ENCODE assay signal across 2 cellular contexts in the genomic region with DNA sequence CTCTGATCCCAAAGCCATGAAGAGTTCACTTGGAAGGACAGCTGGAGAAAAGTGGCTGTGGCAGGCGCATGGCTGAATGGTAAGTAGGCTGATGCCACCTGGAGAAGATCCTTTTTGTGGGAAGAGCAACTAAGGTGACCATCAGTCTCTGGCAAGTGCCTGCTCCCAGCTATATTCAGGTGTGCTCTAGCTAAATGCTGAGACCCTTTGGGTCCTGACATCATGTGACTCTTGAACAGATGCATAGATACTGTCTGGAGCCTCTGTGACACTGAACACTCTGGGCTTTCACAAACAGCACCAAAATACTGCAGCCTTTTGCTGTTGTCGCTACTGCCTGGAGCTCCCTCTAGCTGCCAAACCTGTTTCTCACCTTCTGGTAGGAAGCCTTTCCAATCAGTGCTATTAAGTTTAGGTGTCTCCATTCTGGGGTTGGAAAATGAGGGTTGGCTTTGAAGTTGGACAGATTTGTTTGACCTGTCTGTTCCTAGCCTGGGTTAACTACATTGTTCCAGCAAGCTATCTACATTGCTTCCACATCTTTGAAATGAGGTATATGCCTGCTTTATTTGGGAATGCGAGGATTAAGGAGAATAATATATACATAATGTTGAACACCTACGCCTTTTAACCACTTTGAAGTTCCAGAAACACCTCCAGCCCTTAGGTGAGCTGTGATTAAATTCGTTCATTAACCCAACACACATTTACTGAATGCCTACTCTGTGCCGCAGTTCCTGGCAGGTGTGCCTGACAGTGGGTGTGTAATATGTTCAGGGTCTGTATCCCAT.
TF ChIP-seq lines count a peak whose summit lies in the region.

No MANE protein-coding gene starts in this region.

TF ChIP-seq in Ishikawa, 13 proteins besides CTCF, POLR2A, EP300 and RAD21:
- TF ChIP-seq EGR1 (IDR thresholded peaks at IDR 0.05) = no peak
- TF ChIP-seq, protein P1, sequence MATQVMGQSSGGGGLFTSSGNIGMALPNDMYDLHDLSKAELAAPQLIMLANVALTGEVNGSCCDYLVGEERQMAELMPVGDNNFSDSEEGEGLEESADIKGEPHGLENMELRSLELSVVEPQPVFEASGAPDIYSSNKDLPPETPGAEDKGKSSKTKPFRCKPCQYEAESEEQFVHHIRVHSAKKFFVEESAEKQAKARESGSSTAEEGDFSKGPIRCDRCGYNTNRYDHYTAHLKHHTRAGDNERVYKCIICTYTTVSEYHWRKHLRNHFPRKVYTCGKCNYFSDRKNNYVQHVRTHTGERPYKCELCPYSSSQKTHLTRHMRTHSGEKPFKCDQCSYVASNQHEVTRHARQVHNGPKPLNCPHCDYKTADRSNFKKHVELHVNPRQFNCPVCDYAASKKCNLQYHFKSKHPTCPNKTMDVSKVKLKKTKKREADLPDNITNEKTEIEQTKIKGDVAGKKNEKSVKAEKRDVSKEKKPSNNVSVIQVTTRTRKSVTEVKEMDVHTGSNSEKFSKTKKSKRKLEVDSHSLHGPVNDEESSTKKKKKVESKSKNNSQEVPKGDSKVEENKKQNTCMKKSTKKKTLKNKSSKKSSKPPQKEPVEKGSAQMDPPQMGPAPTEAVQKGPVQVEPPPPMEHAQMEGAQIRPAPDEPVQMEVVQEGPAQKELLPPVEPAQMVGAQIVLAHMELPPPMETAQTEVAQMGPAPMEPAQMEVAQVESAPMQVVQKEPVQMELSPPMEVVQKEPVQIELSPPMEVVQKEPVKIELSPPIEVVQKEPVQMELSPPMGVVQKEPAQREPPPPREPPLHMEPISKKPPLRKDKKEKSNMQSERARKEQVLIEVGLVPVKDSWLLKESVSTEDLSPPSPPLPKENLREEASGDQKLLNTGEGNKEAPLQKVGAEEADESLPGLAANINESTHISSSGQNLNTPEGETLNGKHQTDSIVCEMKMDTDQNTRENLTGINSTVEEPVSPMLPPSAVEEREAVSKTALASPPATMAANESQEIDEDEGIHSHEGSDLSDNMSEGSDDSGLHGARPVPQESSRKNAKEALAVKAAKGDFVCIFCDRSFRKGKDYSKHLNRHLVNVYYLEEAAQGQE (IDR thresholded peaks at IDR 0.05; ENCODE audit: low read depth) = peak; percentile 17; the same call in 1 of the 2 replicates

TF ChIP-seq in HepG2, 621 proteins besides CTCF, POLR2A, EP300 and RAD21 (continues in another document):
- TF ChIP-seq FOXA3 (CRISPR knock-in tag; IDR thresholded peaks at IDR 0.05) = 0 out of 2 replicates have a peak, but pooled peaks have one; percentile 14
- TF ChIP-seq, protein P2, sequence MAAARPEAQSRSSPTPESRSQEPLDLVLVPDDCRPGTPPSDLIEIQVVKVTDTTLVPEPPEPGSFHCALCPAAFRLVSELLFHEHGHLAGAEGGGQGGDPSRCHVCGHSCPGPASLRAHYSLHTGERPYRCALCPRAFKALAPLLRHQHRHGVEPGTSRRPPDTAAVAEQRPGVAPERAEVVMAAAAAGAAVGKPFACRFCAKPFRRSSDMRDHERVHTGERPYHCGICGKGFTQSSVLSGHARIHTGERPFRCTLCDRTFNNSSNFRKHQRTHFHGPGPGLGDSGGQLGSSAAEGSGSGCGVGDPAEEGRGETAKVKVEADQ (CRISPR knock-in tag; IDR thresholded peaks at IDR 0.05; ENCODE audit: borderline replicate concordance) = no peak
- peak; percentile 65; the same call in 1 of the 2 replicates for TF ChIP-seq GFI1 (CRISPR knock-in tag; IDR thresholded peaks at IDR 0.05; ENCODE audit: borderline replicate concordance)
- TF ChIP-seq, protein P3, sequence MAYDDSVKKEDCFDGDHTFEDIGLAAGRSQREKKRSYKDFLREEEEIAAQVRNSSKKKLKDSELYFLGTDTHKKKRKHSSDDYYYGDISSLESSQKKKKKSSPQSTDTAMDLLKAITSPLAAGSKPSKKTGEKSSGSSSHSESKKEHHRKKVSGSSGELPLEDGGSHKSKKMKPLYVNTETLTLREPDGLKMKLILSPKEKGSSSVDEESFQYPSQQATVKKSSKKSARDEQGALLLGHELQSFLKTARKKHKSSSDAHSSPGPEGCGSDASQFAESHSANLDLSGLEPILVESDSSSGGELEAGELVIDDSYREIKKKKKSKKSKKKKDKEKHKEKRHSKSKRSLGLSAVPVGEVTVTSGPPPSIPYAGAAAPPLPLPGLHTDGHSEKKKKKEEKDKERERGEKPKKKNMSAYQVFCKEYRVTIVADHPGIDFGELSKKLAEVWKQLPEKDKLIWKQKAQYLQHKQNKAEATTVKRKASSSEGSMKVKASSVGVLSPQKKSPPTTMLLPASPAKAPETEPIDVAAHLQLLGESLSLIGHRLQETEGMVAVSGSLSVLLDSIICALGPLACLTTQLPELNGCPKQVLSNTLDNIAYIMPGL (CRISPR knock-in tag; IDR thresholded peaks at IDR 0.05; ENCODE audit: borderline replicate concordance in 1 of 2, low read depth in 1 of 2) = 0 out of 4 replicates have a peak, but pooled peaks of 1 of the 2 experiments have one; percentile 38
- TF ChIP-seq MIER2 (CRISPR knock-in tag; IDR thresholded peaks at IDR 0.05) = peak; percentile 93
- TF ChIP-seq, protein P4, sequence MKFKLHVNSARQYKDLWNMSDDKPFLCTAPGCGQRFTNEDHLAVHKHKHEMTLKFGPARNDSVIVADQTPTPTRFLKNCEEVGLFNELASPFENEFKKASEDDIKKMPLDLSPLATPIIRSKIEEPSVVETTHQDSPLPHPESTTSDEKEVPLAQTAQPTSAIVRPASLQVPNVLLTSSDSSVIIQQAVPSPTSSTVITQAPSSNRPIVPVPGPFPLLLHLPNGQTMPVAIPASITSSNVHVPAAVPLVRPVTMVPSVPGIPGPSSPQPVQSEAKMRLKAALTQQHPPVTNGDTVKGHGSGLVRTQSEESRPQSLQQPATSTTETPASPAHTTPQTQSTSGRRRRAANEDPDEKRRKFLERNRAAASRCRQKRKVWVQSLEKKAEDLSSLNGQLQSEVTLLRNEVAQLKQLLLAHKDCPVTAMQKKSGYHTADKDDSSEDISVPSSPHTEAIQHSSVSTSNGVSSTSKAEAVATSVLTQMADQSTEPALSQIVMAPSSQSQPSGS (CRISPR knock-in tag; IDR thresholded peaks at IDR 0.05) = no peak
- no peak for TF ChIP-seq RBAK (CRISPR knock-in tag; IDR thresholded peaks at IDR 0.05)
- TF ChIP-seq MEIS2 (CRISPR knock-in tag; IDR thresholded peaks at IDR 0.05) = 0 out of 2 replicates have a peak, but pooled peaks have one; percentile 27
- peak; percentile 38; the same call in 1 of the 2 replicates for TF ChIP-seq SMC3 (IDR thresholded peaks at IDR 0.05; ENCODE audit: low read length)
- peak; percentile 54; the same call in 1 of the 2 replicates for TF ChIP-seq SMAD3 (CRISPR knock-in tag; IDR thresholded peaks at IDR 0.05)
- TF ChIP-seq CBX5 (CRISPR knock-in tag; IDR thresholded peaks at IDR 0.05; ENCODE audit: borderline replicate concordance) = peak; percentile 34; the same call in 1 of the 2 replicates
- peak; percentile 66 for TF ChIP-seq STAG1 (CRISPR knock-in tag; IDR thresholded peaks at IDR 0.05)
- TF ChIP-seq, protein P5, sequence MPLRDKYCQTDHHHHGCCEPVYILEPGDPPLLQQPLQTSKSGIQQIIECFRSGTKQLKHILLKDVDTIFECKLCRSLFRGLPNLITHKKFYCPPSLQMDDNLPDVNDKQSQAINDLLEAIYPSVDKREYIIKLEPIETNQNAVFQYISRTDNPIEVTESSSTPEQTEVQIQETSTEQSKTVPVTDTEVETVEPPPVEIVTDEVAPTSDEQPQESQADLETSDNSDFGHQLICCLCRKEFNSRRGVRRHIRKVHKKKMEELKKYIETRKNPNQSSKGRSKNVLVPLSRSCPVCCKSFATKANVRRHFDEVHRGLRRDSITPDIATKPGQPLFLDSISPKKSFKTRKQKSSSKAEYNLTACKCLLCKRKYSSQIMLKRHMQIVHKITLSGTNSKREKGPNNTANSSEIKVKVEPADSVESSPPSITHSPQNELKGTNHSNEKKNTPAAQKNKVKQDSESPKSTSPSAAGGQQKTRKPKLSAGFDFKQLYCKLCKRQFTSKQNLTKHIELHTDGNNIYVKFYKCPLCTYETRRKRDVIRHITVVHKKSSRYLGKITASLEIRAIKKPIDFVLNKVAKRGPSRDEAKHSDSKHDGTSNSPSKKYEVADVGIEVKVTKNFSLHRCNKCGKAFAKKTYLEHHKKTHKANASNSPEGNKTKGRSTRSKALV (CRISPR knock-in tag; IDR thresholded peaks at IDR 0.05) = peak; percentile 43; the same call in 1 of the 2 replicates
- TF ChIP-seq MTA1 (CRISPR knock-in tag; IDR thresholded peaks at IDR 0.05; ENCODE audit: borderline replicate concordance) = no peak
- TF ChIP-seq XRCC5 (optimal IDR thresholded peaks at IDR 0.05; ENCODE audit: low read length) = peak; percentile 47
- TF ChIP-seq MAF1 (CRISPR knock-in tag; IDR thresholded peaks at IDR 0.05; ENCODE audit: borderline replicate concordance) = no peak
- TF ChIP-seq ZNF331 (CRISPR knock-in tag; IDR thresholded peaks at IDR 0.05) = peak; percentile 21; the same call in 1 of the 2 replicates
- peak; percentile 39; the same call in 1 of the 2 replicates for TF ChIP-seq SAP130 (CRISPR knock-in tag; IDR thresholded peaks at IDR 0.05; ENCODE audit: low read depth)
- no peak for TF ChIP-seq ARID2 (CRISPR knock-in tag; IDR thresholded peaks at IDR 0.05; ENCODE audit: borderline replicate concordance)
- peak; percentile 15; the same call in 1 of the 2 replicates for TF ChIP-seq FOXK1 (CRISPR knock-in tag; IDR thresholded peaks at IDR 0.05; ENCODE audit: borderline replicate concordance, low read depth)
- 0 out of 2 replicates have a peak, but pooled peaks have one; percentile 18 for TF ChIP-seq ZNF205 (CRISPR knock-in tag; IDR thresholded peaks at IDR 0.05)
- 0 out of 2 replicates have a peak, but pooled peaks have one; percentile 28 for TF ChIP-seq TARDBP (CRISPR knock-in tag; IDR thresholded peaks at IDR 0.05)
- 0 out of 2 replicates have a peak, but pooled peaks have one; percentile 6 for TF ChIP-seq GATAD2A (CRISPR knock-in tag; IDR thresholded peaks at IDR 0.05)
- TF ChIP-seq TEAD3 (CRISPR knock-in tag; optimal IDR thresholded peaks at IDR 0.05; ENCODE audit: borderline replicate concordance) = peak; percentile 29
- TF ChIP-seq, protein P6, sequence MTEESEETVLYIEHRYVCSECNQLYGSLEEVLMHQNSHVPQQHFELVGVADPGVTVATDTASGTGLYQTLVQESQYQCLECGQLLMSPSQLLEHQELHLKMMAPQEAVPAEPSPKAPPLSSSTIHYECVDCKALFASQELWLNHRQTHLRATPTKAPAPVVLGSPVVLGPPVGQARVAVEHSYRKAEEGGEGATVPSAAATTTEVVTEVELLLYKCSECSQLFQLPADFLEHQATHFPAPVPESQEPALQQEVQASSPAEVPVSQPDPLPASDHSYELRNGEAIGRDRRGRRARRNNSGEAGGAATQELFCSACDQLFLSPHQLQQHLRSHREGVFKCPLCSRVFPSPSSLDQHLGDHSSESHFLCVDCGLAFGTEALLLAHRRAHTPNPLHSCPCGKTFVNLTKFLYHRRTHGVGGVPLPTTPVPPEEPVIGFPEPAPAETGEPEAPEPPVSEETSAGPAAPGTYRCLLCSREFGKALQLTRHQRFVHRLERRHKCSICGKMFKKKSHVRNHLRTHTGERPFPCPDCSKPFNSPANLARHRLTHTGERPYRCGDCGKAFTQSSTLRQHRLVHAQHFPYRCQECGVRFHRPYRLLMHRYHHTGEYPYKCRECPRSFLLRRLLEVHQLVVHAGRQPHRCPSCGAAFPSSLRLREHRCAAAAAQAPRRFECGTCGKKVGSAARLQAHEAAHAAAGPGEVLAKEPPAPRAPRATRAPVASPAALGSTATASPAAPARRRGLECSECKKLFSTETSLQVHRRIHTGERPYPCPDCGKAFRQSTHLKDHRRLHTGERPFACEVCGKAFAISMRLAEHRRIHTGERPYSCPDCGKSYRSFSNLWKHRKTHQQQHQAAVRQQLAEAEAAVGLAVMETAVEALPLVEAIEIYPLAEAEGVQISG (CRISPR knock-in tag; IDR thresholded peaks at IDR 0.05) = peak; percentile 36; the same call in 1 of the 2 replicates
- TF ChIP-seq IRF2 (CRISPR knock-in tag; IDR thresholded peaks at IDR 0.05) = 0 out of 2 replicates have a peak, but pooled peaks have one; percentile 19
- TF ChIP-seq, protein P7, sequence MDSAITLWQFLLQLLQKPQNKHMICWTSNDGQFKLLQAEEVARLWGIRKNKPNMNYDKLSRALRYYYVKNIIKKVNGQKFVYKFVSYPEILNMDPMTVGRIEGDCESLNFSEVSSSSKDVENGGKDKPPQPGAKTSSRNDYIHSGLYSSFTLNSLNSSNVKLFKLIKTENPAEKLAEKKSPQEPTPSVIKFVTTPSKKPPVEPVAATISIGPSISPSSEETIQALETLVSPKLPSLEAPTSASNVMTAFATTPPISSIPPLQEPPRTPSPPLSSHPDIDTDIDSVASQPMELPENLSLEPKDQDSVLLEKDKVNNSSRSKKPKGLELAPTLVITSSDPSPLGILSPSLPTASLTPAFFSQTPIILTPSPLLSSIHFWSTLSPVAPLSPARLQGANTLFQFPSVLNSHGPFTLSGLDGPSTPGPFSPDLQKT (CRISPR knock-in tag; IDR thresholded peaks at IDR 0.05; ENCODE audit: borderline replicate concordance) = no peak
- TF ChIP-seq ZNF644 (CRISPR knock-in tag; IDR thresholded peaks at IDR 0.05; ENCODE audit: low read depth) = 0 out of 2 replicates have a peak, but pooled peaks have one; percentile 14
- no peak for TF ChIP-seq PITX1 (CRISPR knock-in tag; IDR thresholded peaks at IDR 0.05)
- TF ChIP-seq REPIN1 (CRISPR knock-in tag; IDR thresholded peaks at IDR 0.05; ENCODE audit: borderline replicate concordance, low read depth) = peak; percentile 59; the same call in 1 of the 2 replicates
- TF ChIP-seq, protein P8, sequence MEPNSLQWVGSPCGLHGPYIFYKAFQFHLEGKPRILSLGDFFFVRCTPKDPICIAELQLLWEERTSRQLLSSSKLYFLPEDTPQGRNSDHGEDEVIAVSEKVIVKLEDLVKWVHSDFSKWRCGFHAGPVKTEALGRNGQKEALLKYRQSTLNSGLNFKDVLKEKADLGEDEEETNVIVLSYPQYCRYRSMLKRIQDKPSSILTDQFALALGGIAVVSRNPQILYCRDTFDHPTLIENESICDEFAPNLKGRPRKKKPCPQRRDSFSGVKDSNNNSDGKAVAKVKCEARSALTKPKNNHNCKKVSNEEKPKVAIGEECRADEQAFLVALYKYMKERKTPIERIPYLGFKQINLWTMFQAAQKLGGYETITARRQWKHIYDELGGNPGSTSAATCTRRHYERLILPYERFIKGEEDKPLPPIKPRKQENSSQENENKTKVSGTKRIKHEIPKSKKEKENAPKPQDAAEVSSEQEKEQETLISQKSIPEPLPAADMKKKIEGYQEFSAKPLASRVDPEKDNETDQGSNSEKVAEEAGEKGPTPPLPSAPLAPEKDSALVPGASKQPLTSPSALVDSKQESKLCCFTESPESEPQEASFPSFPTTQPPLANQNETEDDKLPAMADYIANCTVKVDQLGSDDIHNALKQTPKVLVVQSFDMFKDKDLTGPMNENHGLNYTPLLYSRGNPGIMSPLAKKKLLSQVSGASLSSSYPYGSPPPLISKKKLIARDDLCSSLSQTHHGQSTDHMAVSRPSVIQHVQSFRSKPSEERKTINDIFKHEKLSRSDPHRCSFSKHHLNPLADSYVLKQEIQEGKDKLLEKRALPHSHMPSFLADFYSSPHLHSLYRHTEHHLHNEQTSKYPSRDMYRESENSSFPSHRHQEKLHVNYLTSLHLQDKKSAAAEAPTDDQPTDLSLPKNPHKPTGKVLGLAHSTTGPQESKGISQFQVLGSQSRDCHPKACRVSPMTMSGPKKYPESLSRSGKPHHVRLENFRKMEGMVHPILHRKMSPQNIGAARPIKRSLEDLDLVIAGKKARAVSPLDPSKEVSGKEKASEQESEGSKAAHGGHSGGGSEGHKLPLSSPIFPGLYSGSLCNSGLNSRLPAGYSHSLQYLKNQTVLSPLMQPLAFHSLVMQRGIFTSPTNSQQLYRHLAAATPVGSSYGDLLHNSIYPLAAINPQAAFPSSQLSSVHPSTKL (CRISPR knock-in tag; IDR thresholded peaks at IDR 0.05) = 0 out of 2 replicates have a peak, but pooled peaks have one; percentile 25
